ENCODE assay signal across 1 cellular context in the genomic region with DNA sequence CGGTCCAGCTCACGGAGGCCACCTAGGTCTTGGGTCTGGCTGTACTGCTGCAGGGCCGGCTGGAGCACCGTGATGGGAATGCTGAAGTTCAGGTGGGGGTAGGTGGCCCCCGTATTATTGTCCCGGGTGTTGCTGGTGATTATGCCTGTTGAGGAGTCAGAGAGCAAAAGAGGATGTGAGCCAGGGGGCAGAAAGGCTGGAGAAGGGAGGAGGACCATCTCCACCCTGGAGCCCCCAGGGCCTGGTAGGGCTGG.
TF ChIP-seq lines count a peak whose summit lies in the region.

No MANE protein-coding gene starts in this region.

TF ChIP-seq in H1, 55 proteins besides CTCF, POLR2A, EP300 and RAD21:
- TF ChIP-seq KDM5A (IDR thresholded peaks at IDR 0.05; ENCODE audit: low read length) (no peak), RXRA (IDR thresholded peaks at IDR 0.05; ENCODE audit: insufficient read depth, low read depth, low read length) (no peak), TAF7 (optimal IDR thresholded peaks at IDR 0.05; ENCODE audit: borderline replicate concordance, low read depth, low read length) (no peak), CBX5 (IDR thresholded peaks at IDR 0.05; ENCODE audit: low read depth, low read length) (no peak), BCL11A (IDR thresholded peaks at IDR 0.05; ENCODE audit: low read depth in 2 of 2, low read length in 2 of 2) (no peak), CHD7 (IDR thresholded peaks at IDR 0.05; ENCODE audit: insufficient replicate concordance, low read length) (no peak), HDAC2 (IDR thresholded peaks at IDR 0.05; ENCODE audit: borderline replicate concordance in 1 of 2, low read depth in 2 of 2, low read length in 2 of 2) (no peak), SUZ12 (IDR thresholded peaks at IDR 0.05; ENCODE audit: low read length) (no peak), TCF12 (IDR thresholded peaks at IDR 0.05; ENCODE audit: low read depth, low read length) (no peak), KDM1A (IDR thresholded peaks at IDR 0.05; ENCODE audit: borderline replicate concordance, low read length) (no peak), TAF1 (IDR thresholded peaks at IDR 0.05; ENCODE audit: low read depth, low read length) (no peak), EZH2 (IDR thresholded peaks at IDR 0.05; ENCODE audit: low read depth, low read length, severe bottlenecking) (no peak), ZNF274 (IDR thresholded peaks at IDR 0.05; ENCODE audit: borderline replicate concordance, extremely low read depth, low read length) (no peak), RNF2 (IDR thresholded peaks at IDR 0.05; ENCODE audit: borderline replicate concordance, low read depth, low read length, missing control alignments, poor library complexity, severe bottlenecking) (no peak), MAFK (IDR thresholded peaks at IDR 0.05; ENCODE audit: low read depth, low read length) (no peak), YY1 (IDR thresholded peaks at IDR 0.05; ENCODE audit: low read depth, low read length) (no peak), ASH2L (IDR thresholded peaks at IDR 0.05; ENCODE audit: low read length) (no peak)
- TF ChIP-seq, protein P1, sequence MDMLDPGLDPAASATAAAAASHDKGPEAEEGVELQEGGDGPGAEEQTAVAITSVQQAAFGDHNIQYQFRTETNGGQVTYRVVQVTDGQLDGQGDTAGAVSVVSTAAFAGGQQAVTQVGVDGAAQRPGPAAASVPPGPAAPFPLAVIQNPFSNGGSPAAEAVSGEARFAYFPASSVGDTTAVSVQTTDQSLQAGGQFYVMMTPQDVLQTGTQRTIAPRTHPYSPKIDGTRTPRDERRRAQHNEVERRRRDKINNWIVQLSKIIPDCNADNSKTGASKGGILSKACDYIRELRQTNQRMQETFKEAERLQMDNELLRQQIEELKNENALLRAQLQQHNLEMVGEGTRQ (IDR thresholded peaks at IDR 0.05; ENCODE audit: low read length): no peak
